ENCODE assay signal across 9 cellular contexts in genomic region chr22:37045958-37046357, GRCh38. TPM values are rescaled to one million over a fixed set of nuclear protein-coding genes. Genes with fewer than 3 reads are reported as not detected.
A peak's percentile ranks its signal among the peaks of the same experiment; 100 is the strongest.
DNase-seq lines count a peak whose midpoint lies in the region; ATAC-seq and TF ChIP-seq lines count a peak whose summit lies in the region.
"Had no signal": no experiment of that assay in that cellular context is flagged by ENCODE, and none has a peak within 500 bp of the region (broad histone marks: within the 10 kb centered on the region; RNA-seq: fewer than 3 reads in every experiment).

No MANE protein-coding gene starts in this region.

- no peaks in the 10 kb centered on the region for H3K36me3 ChIP-seq in mucosa of descending colon (ENCODE audit: low read depth)

- peaks cover 31% of the 10 kb centered on the region for H3K4me1 ChIP-seq in mucosa of descending colon (ENCODE audit: low read depth)

- H3K9me3 ChIP-seq in mucosa of descending colon = no peaks in the 10 kb centered on the region

- TF ChIP-seq EP300 in Ishikawa (IDR thresholded peaks at IDR 0.05; ENCODE audit: borderline replicate concordance) = no peak

- H3K27ac Mint-ChIP-seq in brain = no peak overlapping the region

- no peak overlapping the region for H3K4me3 ChIP-seq in mucosa of descending colon

- H3K4me3 Mint-ChIP-seq in brain = no peak overlapping the region
- H3K4me3 Mint-ChIP-seq: dendritic cell treated with granulocyte-macrophage colony-stimulating factor and Interleukin-4, amounts not matched to agents 40 ng/mL and 50 ng/mL, for 4 days had no signal

- peak; percentile 43 for TF ChIP-seq RAD21 in Ishikawa (IDR thresholded peaks at IDR 0.05; ENCODE audit: low read depth)

- intact Hi-C loops in mucosa of descending colon (cut with DNase I, micrococcal nuclease) = no loop called here

- no peak for ATAC-seq in mucosa of descending colon
- no peak for ATAC-seq in HG02852 (IDR thresholded peaks at IDR 0.05; ENCODE audit: unreplicated experiment)
- ATAC-seq in GM18517 (IDR thresholded peaks at IDR 0.05; ENCODE audit: unreplicated experiment) = no peak

- DNase-seq in EL (peak; percentile 68), mucosa of descending colon (no peak), NCI-H345 (lab: John Stamatoyannopoulos, UW) (no peak), RKO (ENCODE audit: low spot score) (no peak)

- no peaks in the 10 kb centered on the region for H3K9me3 Mint-ChIP-seq in brain
- H3K9me3 Mint-ChIP-seq: dendritic cell treated with granulocyte-macrophage colony-stimulating factor and Interleukin-4, amounts not matched to agents 40 ng/mL and 50 ng/mL, for 4 days had no signal

- H3K27me3 Mint-ChIP-seq in brain = peaks cover 11% of the 10 kb centered on the region

- H3K36me3 Mint-ChIP-seq in brain = no peaks in the 10 kb centered on the region

- TF ChIP-seq CTCF in brain (conservative IDR thresholded peaks at IDR 0.05) (peak; percentile 44 to 63), mucosa of descending colon (IDR thresholded peaks at IDR 0.05) (peak; percentile 25)

- peaks cover 19% of the 10 kb centered on the region for H3K4me1 Mint-ChIP-seq in brain

TF ChIP-seq in Ishikawa, 13 proteins besides CTCF, POLR2A, EP300 and RAD21:
- TF ChIP-seq USF1 (IDR thresholded peaks at IDR 0.05) (no peak), CEBPB (IDR thresholded peaks at IDR 0.05) (no peak), NFIC (IDR thresholded peaks at IDR 0.05) (0 out of 2 replicates have a peak, but pooled peaks have one; percentile 37), CREB1 (IDR thresholded peaks at IDR 0.05; ENCODE audit: low read depth) (no peak), TEAD4 (IDR thresholded peaks at IDR 0.05) (no peak), REST (IDR thresholded peaks at IDR 0.05; ENCODE audit: low read depth) (no peak)

RNA-seq across cellular contexts. Expression of gene KCTD17, which starts 5.6 kb away (rescaled TPM):
- 108 TPM for polyA plus RNA-seq in brain (ENCODE audit: insufficient read depth, low read depth, low replicate concordance)
- total RNA-seq in mucosa of descending colon = 10 to 100 TPM; 24.9 to 40.1 (median 31.3) TPM

RNA-seq across cellular contexts. Expression of gene MPST, which starts 26.4 kb away (rescaled TPM):
- 65.7 TPM for polyA plus RNA-seq in brain (ENCODE audit: insufficient read depth, low read depth, low replicate concordance)
- total RNA-seq in mucosa of descending colon = 100 to 1,000 TPM; 135 to 224 (median 186) TPM

RNA-seq across cellular contexts. Expression of gene TST, which starts 26.7 kb away (rescaled TPM):
- 36.3 TPM for polyA plus RNA-seq in brain (ENCODE audit: insufficient read depth, low read depth, low replicate concordance)
- 100 to 1,000 TPM; 170 to 494 (median 337) TPM for total RNA-seq in mucosa of descending colon
